Comparison of ENCODE assay signal across 17 cellular contexts in genomic region chr4:7648813-7649395, GRCh38.
DNase-seq lines count a peak whose midpoint lies in the region; ATAC-seq and TF ChIP-seq lines count a peak whose summit lies in the region.
"Had no signal": no experiment of that assay in that cellular context is flagged by ENCODE, and none has a peak within 500 bp of the region (broad histone marks: within the 10 kb centered on the region; RNA-seq: fewer than 3 reads in every experiment).

No MANE protein-coding gene starts in this region.

- CTCF ChIA-PET in RWPE1 (lab: Yijun Ruan, JAX): interaction anchor here (0.7 kb wide), 1 partner anchor 220 kb away, joined by 3 read pairs; no protein-coding TSS in a partner anchor

- 47 to 53% methylated on average over 3 to 8 of the region's 14 CpGs for WGBS in esophagus squamous epithelium, 2 donors
- 59 to 60% methylated on average over 14 of the region's 14 CpGs for WGBS in lower leg skin, 2 donors

- TF ChIP-seq POLR2A in esophagus squamous epithelium (IDR thresholded peaks at IDR 0.05) (no peak), lower leg skin (IDR thresholded peaks at IDR 0.05) (no peak)

- no peaks in the 10 kb centered on the region for H3K27me3 Mint-ChIP-seq in T-helper 2 cell treated with Interferon-gamma antibody and Interleukin-4, amounts not matched to agents 5 μg/mL and 100 μg/mL, for 36 hours (ENCODE audit: low read depth)
- peaks cover 43% of the 10 kb centered on the region for H3K27me3 Mint-ChIP-seq in stimulated activated naive CD8-positive, alpha-beta T cell treated with anti-CD3 and anti-CD28 coated beads, Interleukin-15, amount 100 ng/mL, for 72 hours

- peaks cover 0 to 18% (median 0%) of the 10 kb centered on the region in 4 donors for H3K27me3 ChIP-seq in esophagus squamous epithelium

- DNase-seq in T-helper 2 cell treated with Interferon-gamma antibody and Interleukin-4, amounts not matched to agents 5 μg/mL and 100 μg/mL, for 36 hours (ENCODE audit: low spot score): no peak
- no peak for DNase-seq in T-helper 2 cell
- no peak for DNase-seq in RWPE1 (ENCODE audit: low spot score)
- DNase-seq in esophagus squamous epithelium (lab: John Stamatoyannopoulos, UW): no peak
- DNase-seq in stimulated activated naive CD8-positive, alpha-beta T cell treated with anti-CD3 and anti-CD28 coated beads, Interleukin-15, amount 100 ng/mL, for 72 hours: no peak
- DNase-seq in lower leg skin (ENCODE audit: low spot score in 2 of 2): no peak
- DNase-seq: foreskin keratinocyte, GOT3, MM.1S, NCI-H187, NCI-H446 had no signal

- TF ChIP-seq CTCF in RWPE1 (conservative IDR thresholded peaks at IDR 0.05; ENCODE audit: low read depth) (no peak), esophagus squamous epithelium (IDR thresholded peaks at IDR 0.05) (no peak), lower leg skin (IDR thresholded peaks at IDR 0.05) (no peak)

- H3K27ac Mint-ChIP-seq in T-helper 2 cell treated with Interferon-gamma antibody and Interleukin-4, amounts not matched to agents 5 μg/mL and 100 μg/mL, for 36 hours: peak overlapping the region; percentile 91
- peak overlapping the region; percentile 86 to 95 for H3K27ac Mint-ChIP-seq in stimulated activated naive CD8-positive, alpha-beta T cell treated with anti-CD3 and anti-CD28 coated beads, Interleukin-15, amount 100 ng/mL, for 72 hours

- peaks cover 36% of the 10 kb centered on the region for H3K4me1 Mint-ChIP-seq in T-helper 2 cell treated with Interferon-gamma antibody and Interleukin-4, amounts not matched to agents 5 μg/mL and 100 μg/mL, for 36 hours (ENCODE audit: low read depth)
- peaks cover 41% of the 10 kb centered on the region for H3K4me1 Mint-ChIP-seq in stimulated activated naive CD8-positive, alpha-beta T cell treated with anti-CD3 and anti-CD28 coated beads, Interleukin-15, amount 100 ng/mL, for 72 hours

- H3K36me3 ChIP-seq in esophagus squamous epithelium: no peaks in the 10 kb centered on the region

- peaks cover 12 to 53% (median 22%) of the 10 kb centered on the region in 3 donors for H3K4me1 ChIP-seq in esophagus squamous epithelium

- H3K4me3 ChIP-seq in esophagus squamous epithelium (no peak overlapping the region), lower leg skin (ENCODE audit: low read depth, poor library complexity, severe bottlenecking) (no peak overlapping the region)
- H3K4me3 ChIP-seq: SK-N-MC had no signal

- H3K4me3 Mint-ChIP-seq in T-helper 2 cell treated with Interferon-gamma antibody and Interleukin-4, amounts not matched to agents 5 μg/mL and 100 μg/mL, for 36 hours: no peak overlapping the region
- H3K4me3 Mint-ChIP-seq in stimulated activated naive CD8-positive, alpha-beta T cell treated with anti-CD3 and anti-CD28 coated beads, Interleukin-15, amount 100 ng/mL, for 72 hours: peak overlapping the region in 1 of 2 donors; percentile 11
- H3K4me3 Mint-ChIP-seq: activated naive CD4-positive, alpha-beta T cell treated with anti-CD3 and anti-CD28 coated beads for 36 hours had no signal

- no peak for ATAC-seq in stimulated activated naive CD8-positive, alpha-beta T cell treated with anti-CD3 and anti-CD28 coated beads, Interleukin-15, amount 100 ng/mL, for 72 hours
- no peak for ATAC-seq in HG02588 (IDR thresholded peaks at IDR 0.05; ENCODE audit: unreplicated experiment)
- no peak for ATAC-seq in GM21825 (IDR thresholded peaks at IDR 0.05; ENCODE audit: unreplicated experiment)
- ATAC-seq: foreskin keratinocyte had no signal

- peaks cover 5% of the 10 kb centered on the region for H3K9me3 Mint-ChIP-seq in T-helper 2 cell treated with Interferon-gamma antibody and Interleukin-4, amounts not matched to agents 5 μg/mL and 100 μg/mL, for 36 hours
- no peaks in the 10 kb centered on the region for H3K9me3 Mint-ChIP-seq in stimulated activated naive CD8-positive, alpha-beta T cell treated with anti-CD3 and anti-CD28 coated beads, Interleukin-15, amount 100 ng/mL, for 72 hours
- H3K9me3 Mint-ChIP-seq: activated naive CD4-positive, alpha-beta T cell treated with anti-CD3 and anti-CD28 coated beads for 36 hours; naive thymus-derived CD4-positive, alpha-beta T cell had no signal

- no peaks in the 10 kb centered on the region for H3K36me3 Mint-ChIP-seq in T-helper 2 cell treated with Interferon-gamma antibody and Interleukin-4, amounts not matched to agents 5 μg/mL and 100 μg/mL, for 36 hours (ENCODE audit: low read depth)

- intact Hi-C loops in esophagus squamous epithelium (cut with DNase I): no loop called here
- intact Hi-C loops in lower leg skin (cut with DNase I; ENCODE audit: low total_unique reads): no loop called here

- H3K27ac ChIP-seq in RWPE1 (peak overlapping the region; percentile 98), esophagus squamous epithelium (peak overlapping the region in 3 of 4 donors; percentile 19 to 67 (median 55))
- H3K27ac ChIP-seq: foreskin keratinocyte, SK-N-MC, VCaP had no signal

- POLR2A ChIA-PET in RWPE1 (lab: Yijun Ruan, JAX; ENCODE audit: low non-redundant PET): no interaction called here

- peaks cover 0 to 10% (median 6%) of the 10 kb centered on the region in 3 donors for H3K9me3 ChIP-seq in esophagus squamous epithelium
